In the genomic region with DNA sequence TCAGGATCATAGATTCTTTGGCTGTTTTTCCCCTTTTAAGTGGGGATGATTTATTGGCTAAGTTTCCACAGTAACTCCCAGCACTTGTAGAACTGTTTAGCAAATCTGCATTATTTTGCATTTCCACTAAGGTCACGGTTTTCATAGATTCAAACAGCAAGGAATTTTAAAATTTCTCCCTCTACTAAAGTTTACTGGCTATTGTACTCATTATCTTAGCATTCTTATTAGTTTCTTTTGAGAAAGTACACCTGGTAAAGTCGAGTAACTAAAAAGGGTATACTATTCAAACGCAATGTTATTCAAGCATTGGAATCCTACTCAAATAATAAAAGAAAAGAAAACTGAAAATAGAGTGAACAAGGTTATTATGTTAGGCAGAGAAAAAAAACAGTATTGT, we compare ENCODE assay signal across 29 cellular contexts.
"Had no signal": no experiment of that assay in that cellular context is flagged by ENCODE, and none has a peak within 500 bp of the region (broad histone marks: within the 10 kb centered on the region; RNA-seq: fewer than 3 reads in every experiment).

No MANE protein-coding gene starts in this region.

- H3K4me3 Mint-ChIP-seq: naive thymus-derived CD8-positive, alpha-beta T cell; natural killer cell treated with Interleukin-12 subunit alpha and Interleukin-12 subunit beta and Interleukin-15 and Interleukin-18, amount 100 ng/mL, for 72 hours; neural progenitor cell; stimulated activated memory B cell treated with anti-CD40 and anti-IgM and Interleukin-4, amounts not matched to agents 10 μg/mL and 1 μg/mL and 100 μg/mL, for 72 hours; stimulated activated naive CD8-positive, alpha-beta T cell treated with anti-CD3 and anti-CD28 coated beads, Interleukin-15, amount 100 ng/mL, for 72 hours; type B pancreatic cell had no signal

- H3K9me3 ChIP-seq: ovary, psoas muscle, right lobe of liver, sigmoid colon, suprapubic skin, testis, tibial artery, transverse colon, upper lobe of right lung, uterus had no signal

- H3K36me3 ChIP-seq: neural progenitor cell, ovary, right lobe of liver, sigmoid colon, suprapubic skin, tibial artery, transverse colon, upper lobe of right lung, uterus had no signal

- H3K27ac ChIP-seq: neural progenitor cell, ovary, parathyroid adenoma, psoas muscle, right lobe of liver, sigmoid colon, suprapubic skin, testis, tibial artery, transverse colon, upper lobe of right lung, uterus had no signal

- H3K4me2 ChIP-seq: neural progenitor cell had no signal

- H3K79me2 ChIP-seq: parathyroid adenoma had no signal

- H2AFZ ChIP-seq: neural progenitor cell, parathyroid adenoma had no signal

- H3K4me1 Mint-ChIP-seq: naive thymus-derived CD8-positive, alpha-beta T cell; neural progenitor cell; stimulated activated memory B cell treated with anti-CD40 and anti-IgM and Interleukin-4, amounts not matched to agents 10 μg/mL and 1 μg/mL and 100 μg/mL, for 72 hours; stimulated activated naive CD8-positive, alpha-beta T cell treated with anti-CD3 and anti-CD28 coated beads, Interleukin-15, amount 100 ng/mL, for 72 hours had no signal

- H3K9me3 Mint-ChIP-seq: natural killer cell treated with Interleukin-12 subunit alpha and Interleukin-12 subunit beta and Interleukin-15 and Interleukin-18, amount 100 ng/mL, for 72 hours; neural progenitor cell; stimulated activated memory B cell treated with anti-CD40 and anti-IgM and Interleukin-4, amounts not matched to agents 10 μg/mL and 1 μg/mL and 100 μg/mL, for 72 hours; type B pancreatic cell had no signal

- DNase-seq: naive thymus-derived CD8-positive, alpha-beta T cell; occipital lobe; ovary; posterior cingulate gyrus; psoas muscle; right cardiac atrium; right lobe of liver; sigmoid colon; small intestine; stimulated activated CD4-positive, alpha-beta T cell treated with anti-CD3 and anti-CD28 coated beads, Interleukin-15, amount 100 ng/mL, for 24 hours; stimulated activated CD4-positive, alpha-beta T cell treated with anti-CD3 and anti-CD28 coated beads, Interleukin-4, amount 100 ng/mL, for 1 hour; stimulated activated CD4-positive, alpha-beta T cell treated with anti-CD3 and anti-CD28 coated beads, Interleukin-4, amount 100 ng/mL, for 4 hours; stimulated activated CD8-positive, alpha-beta memory T cell treated with anti-CD3 and anti-CD28 coated beads, Interleukin-4, amount 100 ng/mL, for 48 hours; stimulated activated naive CD4-positive, alpha-beta T cell; stimulated activated naive CD8-positive, alpha-beta T cell treated with anti-CD3 and anti-CD28 coated beads, Interleukin-15, amount 100 ng/mL, for 72 hours; stimulated activated naive CD8-positive, alpha-beta T cell treated with anti-CD3 and anti-CD28 coated beads, Interleukin-15, Interleukin-2, amounts not matched to agents 100 U/mL and 50 U/mL, for 24 hours; substantia nigra; testis; tibial artery; transverse colon; upper lobe of right lung; uterus had no signal

- H3K9ac ChIP-seq: neural progenitor cell, parathyroid adenoma had no signal

- H3K27me3 Mint-ChIP-seq: naive thymus-derived CD8-positive, alpha-beta T cell; natural killer cell treated with Interleukin-12 subunit alpha and Interleukin-12 subunit beta and Interleukin-15 and Interleukin-18, amount 100 ng/mL, for 72 hours; stimulated activated memory B cell treated with anti-CD40 and anti-IgM and Interleukin-4, amounts not matched to agents 10 μg/mL and 1 μg/mL and 100 μg/mL, for 72 hours; stimulated activated naive CD8-positive, alpha-beta T cell treated with anti-CD3 and anti-CD28 coated beads, Interleukin-15, amount 100 ng/mL, for 72 hours; type B pancreatic cell had no signal

- H3K36me3 Mint-ChIP-seq: naive thymus-derived CD8-positive, alpha-beta T cell; natural killer cell treated with Interleukin-12 subunit alpha and Interleukin-12 subunit beta and Interleukin-15 and Interleukin-18, amount 100 ng/mL, for 72 hours; neural progenitor cell; stimulated activated memory B cell treated with anti-CD40 and anti-IgM and Interleukin-4, amounts not matched to agents 10 μg/mL and 1 μg/mL and 100 μg/mL, for 72 hours; type B pancreatic cell had no signal

- H3K27me3 ChIP-seq: neural progenitor cell, ovary, right lobe of liver, sigmoid colon, suprapubic skin, testis, tibial artery, transverse colon, upper lobe of right lung, uterus had no signal

- H3K4me1 ChIP-seq: psoas muscle, right lobe of liver, testis, tibial artery, transverse colon, uterus had no signal

- H3K27ac Mint-ChIP-seq: naive thymus-derived CD8-positive, alpha-beta T cell; natural killer cell treated with Interleukin-12 subunit alpha and Interleukin-12 subunit beta and Interleukin-15 and Interleukin-18, amount 100 ng/mL, for 72 hours; neural progenitor cell; progenitor cell of endocrine pancreas; stimulated activated memory B cell treated with anti-CD40 and anti-IgM and Interleukin-4, amounts not matched to agents 10 μg/mL and 1 μg/mL and 100 μg/mL, for 72 hours; stimulated activated naive CD8-positive, alpha-beta T cell treated with anti-CD3 and anti-CD28 coated beads, Interleukin-15, amount 100 ng/mL, for 72 hours; type B pancreatic cell had no signal

- H3K4me3 ChIP-seq: neural progenitor cell, ovary, psoas muscle, right lobe of liver, sigmoid colon, suprapubic skin, testis, tibial artery, transverse colon, upper lobe of right lung, uterus had no signal
